Comparison of ENCODE assay signal across 21 cellular contexts in genomic region chr19:34471906-34472305, GRCh38. TPM values are rescaled to one million over a fixed set of nuclear protein-coding genes. Genes with fewer than 3 reads are reported as not detected.
DNase-seq lines count a peak whose midpoint lies in the region; ATAC-seq and TF ChIP-seq lines count a peak whose summit lies in the region.
"Had no signal": no experiment of that assay in that cellular context is flagged by ENCODE, and none has a peak within 500 bp of the region (broad histone marks: within the 10 kb centered on the region; RNA-seq: fewer than 3 reads in every experiment).

No MANE protein-coding gene starts in this region.

- H3K27me3 ChIP-seq in adrenal gland (no peaks in the 10 kb centered on the region), prostate gland (replicated peaks; ENCODE audit: insufficient read depth) (no peaks in the 10 kb centered on the region)
- H3K27me3 ChIP-seq: dorsolateral prefrontal cortex had no signal

- no peak for ATAC-seq in stimulated activated naive CD8-positive, alpha-beta T cell treated with anti-CD3 and anti-CD28 coated beads, Interleukin-15, Interleukin-2, amounts not matched to agents 100 U/mL and 50 U/mL, for 24 hours
- ATAC-seq: activated naive CD4-positive, alpha-beta T cell treated with anti-CD3 and anti-CD28 coated beads, Interleukin-2, amount 50 U/mL, for 72 hours; activated T-cell treated with anti-CD3 and anti-CD28 coated beads, Interleukin-2, amount 50 U/mL, for 72 hours; natural killer cell treated with Interleukin-12 subunit alpha and Interleukin-12 subunit beta and Interleukin-15 and Interleukin-18, amount 100 ng/mL, for 72 hours had no signal

- TF ChIP-seq POLR2A in adrenal gland (IDR thresholded peaks at IDR 0.05) (no peak), prostate gland (IDR thresholded peaks at IDR 0.05) (no peak)

- H3K27ac ChIP-seq in C4-2B (peak overlapping the region; percentile 86), adrenal gland (no peak overlapping the region), prostate gland (no peak overlapping the region)
- H3K27ac ChIP-seq: KMS-11, SK-N-MC had no signal

- no peak for DNase-seq in activated CD4-positive, alpha-beta memory T cell treated with anti-CD3 and anti-CD28 coated beads for 36 hours
- no peak for DNase-seq in activated CD4-positive, alpha-beta memory T cell treated with anti-CD3 and anti-CD28 coated beads, Interleukin-2, amount 10 ng/mL, durations not matched to agents 7 days and 5 days
- DNase-seq in adrenal gland (peak in 4 of 7 donors; percentile 21 to 48 (median 36)), prostate gland (ENCODE audit: low spot score) (peak; percentile 42), NCI-H82 (lab: John Stamatoyannopoulos, UW) (no peak), SHP77 (lab: John Stamatoyannopoulos, UW) (no peak)
- no peak for DNase-seq in stimulated activated naive CD8-positive, alpha-beta T cell treated with anti-CD3 and anti-CD28 coated beads, Interleukin-15, Interleukin-2, amounts not matched to agents 100 U/mL and 50 U/mL, for 24 hours
- DNase-seq: activated CD4-positive, alpha-beta T cell treated with anti-CD3 and anti-CD28 coated beads for 1 hour; activated T-cell treated with anti-CD3 and anti-CD28 coated beads, Interleukin-2, amount 50 U/mL, for 72 hours; CD4-positive, alpha-beta T cell; dorsolateral prefrontal cortex; NCI-H1417 treated with DMSO at 0.1 percent for 48 hours; NCI-H226; NCI-H774; substantia nigra had no signal

- H3K27ac Mint-ChIP-seq in activated CD4-positive, alpha-beta memory T cell treated with anti-CD3 and anti-CD28 coated beads for 36 hours, result peak overlapping the region; percentile 5
- no peak overlapping the region for H3K27ac Mint-ChIP-seq in activated CD4-positive, alpha-beta memory T cell treated with anti-CD3 and anti-CD28 coated beads, Interleukin-2, amount 10 ng/mL, durations not matched to agents 7 days and 5 days
- H3K27ac Mint-ChIP-seq: activated T-cell treated with anti-CD3 and anti-CD28 coated beads, Interleukin-2, amount 50 U/mL, for 72 hours; CD4-positive, alpha-beta T cell; T-helper 1 cell treated with Interleukin-12 subunit alpha and Interleukin-12 subunit beta and Interleukin-4 antibody, amounts not matched to agents 30 μg/mL and 1 μg/mL, for 36 hours had no signal

- POLR2A ChIA-PET in activated CD4-positive, alpha-beta memory T cell treated with anti-CD3 and anti-CD28 coated beads for 36 hours (lab: Charles Lee), result no interaction called here
- POLR2A ChIA-PET in activated CD4-positive, alpha-beta memory T cell treated with anti-CD3 and anti-CD28 coated beads, Interleukin-2, amount 10 ng/mL, durations not matched to agents 7 days and 5 days (lab: Charles Lee), result interaction anchor here (2.0 kb wide), 1 partner anchor 10 kb away, joined by 5 read pairs; the partner anchor contains the start of gene WTIP

- CTCF ChIA-PET in activated CD4-positive, alpha-beta memory T cell treated with anti-CD3 and anti-CD28 coated beads for 36 hours (lab: Charles Lee), result interaction anchor here (0.9 to 1.4 kb wide), 2 partner anchors 29 to 30 kb away, joined by 3 read pairs; no protein-coding TSS in a partner anchor
- CTCF ChIA-PET in activated CD4-positive, alpha-beta memory T cell treated with anti-CD3 and anti-CD28 coated beads, Interleukin-2, amount 10 ng/mL, durations not matched to agents 7 days and 5 days (lab: Charles Lee), result no interaction called here

- H3K4me3 ChIP-seq in adrenal gland, result no peak overlapping the region
- no peak overlapping the region for H3K4me3 ChIP-seq in prostate gland
- H3K4me3 ChIP-seq: dorsolateral prefrontal cortex, SK-N-MC had no signal

- H3K36me3 ChIP-seq in adrenal gland (replicated peaks in 1 of 2) (peaks cover 0 to 54% of the 10 kb centered on the region in 2 donors), prostate gland (peaks cover 0 to 9% of the 10 kb centered on the region in 2 donors)

- no peaks in the 10 kb centered on the region for H3K27me3 Mint-ChIP-seq in activated CD4-positive, alpha-beta memory T cell treated with anti-CD3 and anti-CD28 coated beads for 36 hours
- no peaks in the 10 kb centered on the region for H3K27me3 Mint-ChIP-seq in activated CD4-positive, alpha-beta memory T cell treated with anti-CD3 and anti-CD28 coated beads, Interleukin-2, amount 10 ng/mL, durations not matched to agents 7 days and 5 days
- H3K27me3 Mint-ChIP-seq: natural killer cell treated with Interleukin-12 subunit alpha and Interleukin-12 subunit beta and Interleukin-15 and Interleukin-18, amount 100 ng/mL, for 72 hours had no signal

- no peaks in the 10 kb centered on the region for H3K9me3 Mint-ChIP-seq in activated CD4-positive, alpha-beta memory T cell treated with anti-CD3 and anti-CD28 coated beads for 36 hours
- H3K9me3 Mint-ChIP-seq in activated CD4-positive, alpha-beta memory T cell treated with anti-CD3 and anti-CD28 coated beads, Interleukin-2, amount 10 ng/mL, durations not matched to agents 7 days and 5 days, result no peaks in the 10 kb centered on the region
- H3K9me3 Mint-ChIP-seq: activated naive CD4-positive, alpha-beta T cell treated with anti-CD3 and anti-CD28 coated beads, Interleukin-2, amount 50 U/mL, for 72 hours; activated T-cell treated with anti-CD3 and anti-CD28 coated beads, Interleukin-2, amount 50 U/mL, for 72 hours; CD4-positive, alpha-beta T cell; natural killer cell treated with Interleukin-12 subunit alpha and Interleukin-12 subunit beta and Interleukin-15 and Interleukin-18, amount 100 ng/mL, for 72 hours; T-helper 1 cell treated with Interleukin-12 subunit alpha and Interleukin-12 subunit beta and Interleukin-4 antibody, amounts not matched to agents 30 μg/mL and 1 μg/mL, for 36 hours had no signal

- WGBS in adrenal gland, 4 donors, result 75 to 83% (median 79%) methylated on average over 8 of the region's 8 CpGs
- WGBS in prostate gland, result 42% methylated on average over 8 of the region's 8 CpGs

- H3K4me1 ChIP-seq in adrenal gland (replicated peaks in 1 of 2) (peaks cover 10 to 21% of the 10 kb centered on the region in 2 donors), prostate gland (replicated peaks) (no peaks in the 10 kb centered on the region)

- TF ChIP-seq CTCF in C4-2B (conservative IDR thresholded peaks at IDR 0.05), result no peak
- TF ChIP-seq CTCF in adrenal gland (IDR thresholded peaks at IDR 0.05), result no peak
- TF ChIP-seq CTCF in prostate gland (IDR thresholded peaks at IDR 0.05), result no peak

- H3K9me3 ChIP-seq in adrenal gland (replicated peaks in 1 of 3) (no peaks in the 10 kb centered on the region), prostate gland (no peaks in the 10 kb centered on the region)

- peaks cover 39% of the 10 kb centered on the region for H3K36me3 Mint-ChIP-seq in activated CD4-positive, alpha-beta memory T cell treated with anti-CD3 and anti-CD28 coated beads for 36 hours
- peaks cover 56% of the 10 kb centered on the region for H3K36me3 Mint-ChIP-seq in activated CD4-positive, alpha-beta memory T cell treated with anti-CD3 and anti-CD28 coated beads, Interleukin-2, amount 10 ng/mL, durations not matched to agents 7 days and 5 days (ENCODE audit: low read depth)

- peaks cover 17% of the 10 kb centered on the region for H3K4me1 Mint-ChIP-seq in activated CD4-positive, alpha-beta memory T cell treated with anti-CD3 and anti-CD28 coated beads for 36 hours (ENCODE audit: low read depth)
- H3K4me1 Mint-ChIP-seq in activated CD4-positive, alpha-beta memory T cell treated with anti-CD3 and anti-CD28 coated beads, Interleukin-2, amount 10 ng/mL, durations not matched to agents 7 days and 5 days, result peaks cover 8% of the 10 kb centered on the region

- H3K4me3 Mint-ChIP-seq in activated CD4-positive, alpha-beta memory T cell treated with anti-CD3 and anti-CD28 coated beads for 36 hours, result no peak overlapping the region
- no peak overlapping the region for H3K4me3 Mint-ChIP-seq in activated CD4-positive, alpha-beta memory T cell treated with anti-CD3 and anti-CD28 coated beads, Interleukin-2, amount 10 ng/mL, durations not matched to agents 7 days and 5 days
- H3K4me3 Mint-ChIP-seq: activated T-cell treated with anti-CD3 and anti-CD28 coated beads, Interleukin-2, amount 50 U/mL, for 72 hours; CD4-positive, alpha-beta T cell; natural killer cell treated with Interleukin-12 subunit alpha and Interleukin-12 subunit beta and Interleukin-15 and Interleukin-18, amount 100 ng/mL, for 72 hours; T-helper 1 cell treated with Interleukin-12 subunit alpha and Interleukin-12 subunit beta and Interleukin-4 antibody, amounts not matched to agents 30 μg/mL and 1 μg/mL, for 36 hours had no signal

- intact Hi-C loops in activated CD4-positive, alpha-beta memory T cell treated with anti-CD3 and anti-CD28 coated beads for 36 hours (cut with micrococcal nuclease), result no loop called here
- intact Hi-C loops in adrenal gland (cut with DNase I), result no loop called here
- intact Hi-C loops in prostate gland (cut with DNase I), result no loop called here

RNA-seq across cellular contexts. Expression of gene WTIP, which starts 9.7 kb away (rescaled TPM):
- under 1 TPM; 0.52 to 0.65 TPM for total RNA-seq in activated CD4-positive, alpha-beta memory T cell treated with anti-CD3 and anti-CD28 coated beads for 36 hours
- total RNA-seq in activated CD4-positive, alpha-beta memory T cell treated with anti-CD3 and anti-CD28 coated beads, Interleukin-2, amount 10 ng/mL, durations not matched to agents 7 days and 5 days, result under 1 TPM; 0.55 to 0.85 TPM
- total RNA-seq in adrenal gland (10 to 100 TPM in 4 of 8 donors, 1 to 10 TPM in 4; 1.2 to 15.1 (median 9.8) TPM), prostate gland (10 to 100 TPM; 22.9 to 40.8 TPM)
- 1 to 10 TPM; 2.2 to 3.5 (median 2.7) TPM for polyA plus RNA-seq in adrenal gland

RNA-seq across cellular contexts. Expression of gene UBA2, which starts 43.7 kb away (rescaled TPM):
- 100 to 1,000 TPM; 150 to 156 TPM for total RNA-seq in activated CD4-positive, alpha-beta memory T cell treated with anti-CD3 and anti-CD28 coated beads for 36 hours
- total RNA-seq in activated CD4-positive, alpha-beta memory T cell treated with anti-CD3 and anti-CD28 coated beads, Interleukin-2, amount 10 ng/mL, durations not matched to agents 7 days and 5 days, result 100 to 1,000 TPM; 109 to 122 TPM
- 10 to 100 TPM; 35.0 to 81.1 (median 60.7) TPM for total RNA-seq in adrenal gland
- 100 to 1,000 TPM in 1 of 3 donors, 10 to 100 TPM in 2; 32.3 to 109 (median 44.1) TPM for polyA plus RNA-seq in adrenal gland
- 100 to 1,000 TPM in 1 of 2 donors, 10 to 100 TPM in 1; 69.1 to 115 TPM for total RNA-seq in prostate gland

Comparison
In these comparisons a context has a peak if more than half of its experiments do, and no peak if none do; other contexts are left out.
1. DNase-seq: peak in adrenal gland (4 of 7) and prostate gland (single experiment); none in activated CD4-positive, alpha-beta memory T cell treated with anti-CD3 and anti-CD28 coated beads for 36 hours (single experiment), activated CD4-positive, alpha-beta memory T cell treated with anti-CD3 and anti-CD28 coated beads, Interleukin-2, amount 10 ng/mL, durations not matched to agents 7 days and 5 days (single experiment), NCI-H82 (single experiment), SHP77 (0 of 2) and stimulated activated naive CD8-positive, alpha-beta T cell treated with anti-CD3 and anti-CD28 coated beads, Interleukin-15, Interleukin-2, amounts not matched to agents 100 U/mL and 50 U/mL, for 24 hours (single experiment).